ENCODE assay signal across 22 cellular contexts in genomic region chr2:30934071-30934470, GRCh38.
"Had no signal": no experiment of that assay in that cellular context is flagged by ENCODE, and none has a peak within 500 bp of the region (broad histone marks: within the 10 kb centered on the region; RNA-seq: fewer than 3 reads in every experiment).

No MANE protein-coding gene starts in this region.

- H3K27ac ChIP-seq: foreskin keratinocyte, hepatocyte, left lung, sigmoid colon, testis had no signal

- H3K36me3 ChIP-seq: left lung, sigmoid colon had no signal

- H3K4me3 ChIP-seq: hepatocyte, left lung, lung, sigmoid colon, smooth muscle cell, testis had no signal

- DNase-seq: activated gamma-delta T cell treated with Interleukin-2 at 50 U/mL for 16 hours; activated T-cell treated with anti-CD3 and anti-CD28 coated beads, Interleukin-2, amount 50 U/mL, for 72 hours; aorta; caudate nucleus; effector CD8-positive, alpha-beta T cell; erythroblast; foreskin keratinocyte; immature natural killer cell; kidney glomerular epithelial cell; left lung; sigmoid colon; stimulated activated CD4-positive, alpha-beta T cell treated with anti-CD3 and anti-CD28 coated beads, Interleukin-15, amount 100 ng/mL, for 24 hours; stimulated activated CD4-positive, alpha-beta T cell treated with anti-CD3 and anti-CD28 coated beads, Interleukin-2, amount 100 ng/mL, for 48 hours; stimulated activated CD8-positive, alpha-beta memory T cell treated with anti-CD3 and anti-CD28 coated beads, Interleukin-4, amount 100 ng/mL, for 48 hours; stimulated activated naive B cell treated with anti-CD40 and anti-IgM and Interleukin-4, amounts not matched to agents 10 μg/mL and 1 μg/mL and 100 μg/mL, for 72 hours; T-helper 9 cell; testis; trophoblast cell had no signal

- H3K27me3 ChIP-seq: foreskin keratinocyte, left lung, sigmoid colon, testis had no signal

- H3K9me3 ChIP-seq: left lung, sigmoid colon, testis had no signal

- H3K4me1 ChIP-seq: foreskin keratinocyte, left lung, sigmoid colon, testis had no signal

- ATAC-seq: foreskin keratinocyte, left lung, WTC11 had no signal
